5 cellular contexts compared by ENCODE assay signal in the genomic region with DNA sequence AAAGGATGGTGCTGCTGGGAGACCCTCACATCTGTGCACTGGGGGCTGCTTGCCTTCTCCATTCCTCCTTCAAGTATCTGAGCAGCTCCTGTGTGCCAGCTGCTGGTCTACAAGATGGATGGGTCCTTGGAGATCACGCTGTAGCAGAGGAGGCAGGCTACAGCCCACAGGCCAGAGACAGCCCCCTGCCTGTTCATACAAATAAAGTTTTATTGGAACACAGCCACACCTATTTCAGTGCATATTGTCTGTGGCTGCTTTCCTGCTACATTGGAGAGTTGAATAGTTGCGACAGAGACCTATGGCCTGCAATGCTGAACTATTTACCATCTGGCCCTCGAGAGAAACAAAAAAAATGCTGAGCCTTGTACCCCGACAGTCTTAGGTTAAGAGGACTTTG.
DNase-seq lines count a peak whose midpoint lies in the region; ATAC-seq, FAIRE-seq and TF ChIP-seq lines count a peak whose summit lies in the region.
"Not testable (repeated sequence)": the region's sequence is repeated elsewhere in the genome, so short reads cannot be mapped to it uniquely, and the experiment has no call there.

No MANE protein-coding gene starts in this region.

- 22% methylated on average over 4 of the region's 4 CpGs for WGBS in GM12878 (ENCODE audit: insufficient coverage, insufficient replicate concordance, low lambda C conversion rate, missing lambda C conversion rate)
- 3% methylated on average over 3 of the region's 4 CpGs for WGBS in K562 (ENCODE audit: insufficient coverage, low coverage, missing lambda C conversion rate)
- 5% methylated on average over 4 of the region's 4 CpGs for whole genome bisulfite sequencing in HepG2 (ENCODE audit: low lambda C conversion rate)

- in situ Hi-C loops in GM12878 (cut with MboI): not testable (repeated sequence)
- in situ Hi-C loops in K562 (cut with MboI) (loop anchor here (25.0 kb wide), 2 partner anchors 240 to 365 kb away; no protein-coding TSS in a partner anchor), HepG2 (cut with HindIII; ENCODE audit: extremely low pct_ligation_motif_present, low pct_unique_long_range_greater_than_20kb) (loop anchor here (25.0 kb wide), 1 partner anchor 365 kb away; no protein-coding TSS in a partner anchor)

- not testable (repeated sequence) for H3K4me2 ChIP-seq in GM23338; GM12878 (ENCODE audit: control insufficient read depth, insufficient read depth); K562 (ENCODE audit: insufficient read depth, low read length); HepG2 (ENCODE audit: low read depth, low read length)

- H3K4me1 Mint-ChIP-seq in GM23338: peaks cover 38% of the 10 kb centered on the region

- not testable (repeated sequence) for H3F3A ChIP-seq in GM23338 (replicated peaks; ENCODE audit: low read depth)

- CTCF ChIA-PET in GM12878 (lab: Yijun Ruan, JAX); K562 (lab: Yijun Ruan, JAX; ENCODE audit: low intra/inter-chr PET ratio); HepG2 (lab: Yijun Ruan, JAX; ENCODE audit: low intra/inter-chr PET ratio, low total read pairs): not testable (repeated sequence)

- not testable (repeated sequence) for H3K27me3 ChIP-seq in GM23338 (ENCODE audit: insufficient read depth); GM12878 (replicated peaks in 1 of 2; ENCODE audit: control insufficient read depth in 2 of 2, insufficient read depth in 2 of 2, low read length in 1 of 2); K562 (ENCODE audit: control insufficient read depth in 2 of 2, insufficient read depth in 2 of 2, low read length in 2 of 2); HepG2 (ENCODE audit: control insufficient read depth in 1 of 2, insufficient read depth in 2 of 2, low read length in 2 of 2)

- H3K4me3 Mint-ChIP-seq in GM23338: not testable (repeated sequence)

- not testable (repeated sequence) for TF ChIP-seq POLR2A in GM12878 (IDR thresholded peaks at IDR 0.05; ENCODE audit: low read depth, low read length); K562 (conservative IDR thresholded peaks at IDR 0.05); HepG2 (IDR thresholded peaks at IDR 0.05; ENCODE audit: insufficient read depth in 1 of 2, low read depth in 2 of 2, low read length in 2 of 2)

- not testable (repeated sequence) for BruUV-seq in GM12878 (replicated peaks; lab: Mats Ljungman, UMichigan); K562 (replicated peaks; lab: Mats Ljungman, UMichigan); HepG2 (replicated peaks; lab: Mats Ljungman, UMichigan)

- H3K9me2 ChIP-seq in GM23338 (ENCODE audit: insufficient read depth): not testable (repeated sequence)

- H3K27me3 Mint-ChIP-seq in GM23338 (ENCODE audit: insufficient read depth, low read depth, poor library complexity): not testable (repeated sequence)

- H3K4me3 ChIP-seq in GM23338; GM12878; K562; HepG2 (replicated peaks in 1 of 3; ENCODE audit: insufficient read depth in 1 of 3, low read depth in 2 of 3, low read length in 3 of 3): not testable (repeated sequence)

- not testable (repeated sequence) for H3K9me3 Mint-ChIP-seq in GM23338

- not testable (repeated sequence) for H4K20me1 ChIP-seq in GM23338 (replicated peaks; ENCODE audit: insufficient read depth); GM12878 (ENCODE audit: control insufficient read depth, insufficient read depth); K562 (replicated peaks; ENCODE audit: control insufficient read depth, insufficient read depth, low read length); HepG2 (ENCODE audit: insufficient read depth, low read length)

- not testable (repeated sequence) for TF ChIP-seq EP300 in GM12878 (IDR thresholded peaks at IDR 0.05; ENCODE audit: borderline replicate concordance in 1 of 2, control insufficient read depth in 1 of 2, low read depth in 2 of 2, low read length in 2 of 2); K562 (IDR thresholded peaks at IDR 0.05; ENCODE audit: low read length); HepG2 (IDR thresholded peaks at IDR 0.05; ENCODE audit: low read depth in 2 of 2, low read length in 2 of 2); HepG2 (CRISPR knock-in tag; IDR thresholded peaks at IDR 0.05; ENCODE audit: borderline replicate concordance)

- RAD21 ChIA-PET in GM12878 (lab: Charles Lee; ENCODE audit: unreplicated experiment): not testable (repeated sequence)

- ATAC-seq in GM23338, GM12878, K562, HepG2: not testable (repeated sequence)

- POLR2A ChIA-PET in GM12878 (lab: Charles Lee); K562 (lab: Yijun Ruan, JAX); HepG2 (lab: Yijun Ruan, JAX): not testable (repeated sequence)

- H3K9me1 ChIP-seq in K562 (ENCODE audit: control insufficient read depth, insufficient read depth, low read length): not testable (repeated sequence)

- H3K79me2 ChIP-seq in GM23338 (replicated peaks; ENCODE audit: insufficient read depth); GM12878 (ENCODE audit: control insufficient read depth, insufficient read depth, low read length); K562 (ENCODE audit: control insufficient read depth, insufficient read depth, low read length); HepG2 (ENCODE audit: insufficient read depth, low read length): not testable (repeated sequence)

- TF ChIP-seq RAD21 in GM12878 (IDR thresholded peaks at IDR 0.05; ENCODE audit: insufficient read depth, low read depth, low read length); K562 (CRISPR knock-in tag; conservative IDR thresholded peaks at IDR 0.05 in 1 of 2, IDR thresholded peaks at IDR 0.05 in 1 of 2); HepG2 (CRISPR knock-in tag; IDR thresholded peaks at IDR 0.05): not testable (repeated sequence)

- H3K9me3 ChIP-seq in GM12878 (replicated peaks; ENCODE audit: control insufficient read depth, insufficient read depth, low read length); K562 (replicated peaks; ENCODE audit: control insufficient read depth, insufficient read depth, low read depth, low read length); HepG2 (ENCODE audit: low read length): not testable (repeated sequence)

- peak overlapping the region; percentile 74; the same call in 1 of the 2 replicates for H3K27ac Mint-ChIP-seq in GM23338

- not testable (repeated sequence) for H2AFZ ChIP-seq in GM23338; GM12878 (ENCODE audit: control insufficient read depth, low read depth, low read length); K562 (ENCODE audit: low read depth, low read length); HepG2 (ENCODE audit: low read length)

- not testable (repeated sequence) for H3K36me3 ChIP-seq in GM23338 (ENCODE audit: insufficient read depth); GM12878 (ENCODE audit: control insufficient read depth in 2 of 2, insufficient read depth in 2 of 2, low read length in 1 of 2); K562 (ENCODE audit: control insufficient read depth, insufficient read depth, low read length); HepG2 (replicated peaks in 1 of 2; ENCODE audit: control insufficient read depth in 1 of 2, insufficient read depth in 2 of 2, low read length in 2 of 2)

- not testable (repeated sequence) for FAIRE-seq in GM12878 (lab: Jason Lieb, UNC); K562 (lab: Jason Lieb, UNC); HepG2 (lab: Jason Lieb, UNC)

- H3K27ac ChIP-seq in GM23338 (ENCODE audit: low read depth); GM12878 (ENCODE audit: control insufficient read depth, insufficient read depth); K562 (ENCODE audit: extremely low read depth, low read depth, low read length); HepG2 (ENCODE audit: extremely low read length, insufficient read depth, low read length): not testable (repeated sequence)

- not testable (repeated sequence) for H3K9ac ChIP-seq in GM12878 (ENCODE audit: control insufficient read depth, insufficient read depth, low read length); K562 (ENCODE audit: insufficient read depth in 1 of 2, low read depth in 2 of 2, low read length in 2 of 2); HepG2 (ENCODE audit: insufficient read depth, low read depth, low read length)

- TF ChIP-seq CTCF in GM23338 (conservative IDR thresholded peaks at IDR 0.05; ENCODE audit: low read depth in 2 of 2); GM12878 (IDR thresholded peaks at IDR 0.05 in 2 of 3, conservative IDR thresholded peaks at IDR 0.05 in 1 of 3; ENCODE audit: control insufficient read depth in 2 of 3, extremely low read depth in 1 of 3, insufficient read depth in 1 of 3, low read depth in 3 of 3, low read length in 3 of 3); K562 (IDR thresholded peaks at IDR 0.05 in 2 of 3, conservative IDR thresholded peaks at IDR 0.05 in 1 of 3; ENCODE audit: insufficient read depth in 2 of 3, low read depth in 1 of 3, low read length in 3 of 3); HepG2 (CRISPR knock-in tag; IDR thresholded peaks at IDR 0.05): not testable (repeated sequence)

- H3K4me1 ChIP-seq in GM23338 (ENCODE audit: insufficient read depth): peaks cover 13% of the 10 kb centered on the region
- not testable (repeated sequence) for H3K4me1 ChIP-seq in GM12878 (ENCODE audit: control insufficient read depth, insufficient read depth, low read length); K562 (replicated peaks in 1 of 2; ENCODE audit: control insufficient read depth in 2 of 2, insufficient read depth in 2 of 2, low read length in 2 of 2); HepG2 (ENCODE audit: insufficient read depth, low read length)

- not testable (repeated sequence) for H3K36me3 Mint-ChIP-seq in GM23338 (ENCODE audit: low read depth)

- not testable (repeated sequence) for DNase-seq in GM23338 (ENCODE audit: low spot score); GM12878 (ENCODE audit: low read depth, low spot score); K562 (ENCODE audit: extremely low read depth in 1 of 4, low spot score in 3 of 4); HepG2 (ENCODE audit: low spot score)
- DNase-seq in posterior vena cava (ENCODE audit: low spot score): peak; percentile 13

- SMC1A ChIA-PET in GM12878 (lab: Charles Lee; ENCODE audit: uncharacterized antibody, unreplicated experiment): not testable (repeated sequence)

- intact Hi-C loops in GM12878 (cut with micrococcal nuclease; ENCODE audit: unreplicated experiment); K562 (cut with micrococcal nuclease); HepG2 (cut with micrococcal nuclease; ENCODE audit: unreplicated experiment): not testable (repeated sequence)
- intact Hi-C loops in posterior vena cava (cut with DNase I): loop anchor here in 1 of 2 donors (10.0 kb wide), 1 partner anchor 1007 kb away; no protein-coding TSS in a partner anchor
